In genomic region chr20:16528078-16528477, GRCh38 we compare ENCODE assay signal across 8 cellular contexts. TPM values are rescaled to one million over a fixed set of nuclear protein-coding genes. Genes with fewer than 3 reads are reported as not detected.
DNase-seq lines count a peak whose midpoint lies in the region; ATAC-seq and TF ChIP-seq lines count a peak whose summit lies in the region.

No MANE protein-coding gene starts in this region.

- no peak overlapping the region for H3K9ac ChIP-seq in skeletal muscle satellite cell (ENCODE audit: low read depth, low read length)

- H3K27ac Mint-ChIP-seq in glutamatergic neuron (ENCODE audit: unreplicated experiment): no peak overlapping the region

- H3K4me1 Mint-ChIP-seq in glutamatergic neuron (ENCODE audit: low read depth, unreplicated experiment): peaks cover 4% of the 10 kb centered on the region

- peak overlapping the region; percentile 9 for H3K4me3 ChIP-seq in skeletal muscle satellite cell (ENCODE audit: low read length)

- peak overlapping the region; percentile 66 for H3K4me2 ChIP-seq in skeletal muscle satellite cell (ENCODE audit: low read length)

- ATAC-seq in GM21576 (IDR thresholded peaks at IDR 0.05; ENCODE audit: unreplicated experiment) (no peak), HG03571 (IDR thresholded peaks at IDR 0.05; ENCODE audit: unreplicated experiment) (no peak)

- H3K27me3 Mint-ChIP-seq in glutamatergic neuron (ENCODE audit: unreplicated experiment): no peaks in the 10 kb centered on the region

- no peaks in the 10 kb centered on the region for H3K9me3 ChIP-seq in skeletal muscle satellite cell (replicated peaks; ENCODE audit: low read length)

- TF ChIP-seq CTCF in glutamatergic neuron (IDR thresholded peaks at IDR 0.05; ENCODE audit: partially characterized antibody, unreplicated experiment): no peak

- no peak overlapping the region for H3K4me3 Mint-ChIP-seq in glutamatergic neuron (ENCODE audit: unreplicated experiment)

- peaks cover 31% of the 10 kb centered on the region for H3K4me1 ChIP-seq in skeletal muscle satellite cell (ENCODE audit: control insufficient read depth, insufficient read depth, low read length)

- peak; percentile 96 for DNase-seq in HCEC 1CT
- peak; percentile 69 to 88 for DNase-seq in NOMO-1 (lab: John Stamatoyannopoulos, UW; ENCODE audit: unreplicated experiment in 2 of 2)
- DNase-seq in fibroblast of gingiva (ENCODE audit: low read depth): peak; percentile 87
- DNase-seq in midbrain (lab: John Stamatoyannopoulos, UW): no peak
- DNase-seq in glutamatergic neuron: no peak

- no peaks in the 10 kb centered on the region for H3K27me3 ChIP-seq in skeletal muscle satellite cell (ENCODE audit: control insufficient read depth, insufficient read depth, low read length)

- peaks cover 7% of the 10 kb centered on the region for H3K36me3 Mint-ChIP-seq in glutamatergic neuron (ENCODE audit: unreplicated experiment)

- H3K36me3 ChIP-seq in skeletal muscle satellite cell (ENCODE audit: insufficient read depth, low read length): no peaks in the 10 kb centered on the region

- H3K9me3 Mint-ChIP-seq in glutamatergic neuron (ENCODE audit: unreplicated experiment): no peaks in the 10 kb centered on the region

RNA-seq across cellular contexts. Expression of gene KIF16B, which starts 45.2 kb away (rescaled TPM):
- total RNA-seq in skeletal muscle satellite cell (2012; rRNA removed): 9.4 and 10.7 TPM in 2 replicates
- 27.0 TPM for total RNA-seq in glutamatergic neuron (ENCODE audit: unreplicated experiment)

Comparison
In these comparisons a context has a peak if more than half of its experiments do, and no peak if none do; other contexts are left out.
1. DNase-seq: peak in HCEC 1CT (single experiment), NOMO-1 (2 of 2) and fibroblast of gingiva (single experiment); none in midbrain (single experiment) and glutamatergic neuron (single experiment).